In genomic region chr5:59799668-59800374, GRCh38 we compare ENCODE assay signal across 8 cellular contexts.
A peak's percentile ranks its signal among the peaks of the same experiment; 100 is the strongest.
DNase-seq lines count a peak whose midpoint lies in the region; ATAC-seq and TF ChIP-seq lines count a peak whose summit lies in the region.

No MANE protein-coding gene starts in this region.

- DNase-seq in DMS53 treated with DMSO at 0.1 percent for 48 hours (lab: John Stamatoyannopoulos, UW; ENCODE audit: unreplicated experiment), result peak; percentile 42
- peak; percentile 60 for DNase-seq in NCI-H748 (lab: John Stamatoyannopoulos, UW; ENCODE audit: unreplicated experiment)
- DNase-seq in brain microvascular endothelial cell, result peak; percentile 59
- DNase-seq in inferior parietal cortex (ENCODE audit: extremely low spot score), result peak; percentile 90
- DNase-seq in activated CD8-positive, alpha-beta memory T cell treated with anti-CD3 and anti-CD28 coated beads for 24 hours, result no peak

- H3K4me3 ChIP-seq in brain microvascular endothelial cell (ENCODE audit: low read depth, low read length), result no peak overlapping the region

- H3K27ac Mint-ChIP-seq in stimulated activated memory B cell treated with anti-CD40 and anti-IgM and Interleukin-4, amounts not matched to agents 10 μg/mL and 1 μg/mL and 100 μg/mL, for 72 hours, result no peak overlapping the region

- no peaks in the 10 kb centered on the region for H3K9me3 Mint-ChIP-seq in stimulated activated memory B cell treated with anti-CD40 and anti-IgM and Interleukin-4, amounts not matched to agents 10 μg/mL and 1 μg/mL and 100 μg/mL, for 72 hours

- H3K4me1 Mint-ChIP-seq in stimulated activated memory B cell treated with anti-CD40 and anti-IgM and Interleukin-4, amounts not matched to agents 10 μg/mL and 1 μg/mL and 100 μg/mL, for 72 hours, result peaks cover 12% of the 10 kb centered on the region

- no peaks in the 10 kb centered on the region for H3K27me3 Mint-ChIP-seq in stimulated activated memory B cell treated with anti-CD40 and anti-IgM and Interleukin-4, amounts not matched to agents 10 μg/mL and 1 μg/mL and 100 μg/mL, for 72 hours

- H3K27ac ChIP-seq in brain microvascular endothelial cell, result peak overlapping the region; percentile 27

- no peaks in the 10 kb centered on the region for H3K36me3 Mint-ChIP-seq in stimulated activated memory B cell treated with anti-CD40 and anti-IgM and Interleukin-4, amounts not matched to agents 10 μg/mL and 1 μg/mL and 100 μg/mL, for 72 hours

- H3K36me3 ChIP-seq in brain microvascular endothelial cell (replicated peaks), result no peaks in the 10 kb centered on the region

- peak; percentile 6 for ATAC-seq in GM19328 (IDR thresholded peaks at IDR 0.05; ENCODE audit: unreplicated experiment)
- peak; percentile 37 for ATAC-seq in HG03280 (IDR thresholded peaks at IDR 0.05; ENCODE audit: unreplicated experiment)
- peak; percentile 71 for ATAC-seq in stimulated activated memory B cell treated with anti-CD40 and anti-IgM and Interleukin-4, amounts not matched to agents 10 μg/mL and 1 μg/mL and 100 μg/mL, for 72 hours

- TF ChIP-seq CTCF in brain microvascular endothelial cell (IDR thresholded peaks at IDR 0.05; ENCODE audit: low read depth, low read length, missing control alignments), result peak; percentile 41

- in situ Hi-C loops in brain microvascular endothelial cell (cut with HindIII; ENCODE audit: low pct_ligation_motif_present, low sequenced_read_pairs), result no loop called here

- H3K4me3 Mint-ChIP-seq in stimulated activated memory B cell treated with anti-CD40 and anti-IgM and Interleukin-4, amounts not matched to agents 10 μg/mL and 1 μg/mL and 100 μg/mL, for 72 hours, result no peak overlapping the region

- H3K27me3 ChIP-seq in brain microvascular endothelial cell (replicated peaks), result no peaks in the 10 kb centered on the region

Comparison
In these comparisons a context has a peak if more than half of its experiments do, and no peak if none do; other contexts are left out.
1. ATAC-seq: peak in every context shown above with its lines; median percentile 71 in stimulated activated memory B cell treated with anti-CD40 and anti-IgM and Interleukin-4, amounts not matched to agents 10 μg/mL and 1 μg/mL and 100 μg/mL, for 72 hours; 37 in HG03280; 6 in GM19328.